ENCODE assay signal across 11 cellular contexts in the genomic region with DNA sequence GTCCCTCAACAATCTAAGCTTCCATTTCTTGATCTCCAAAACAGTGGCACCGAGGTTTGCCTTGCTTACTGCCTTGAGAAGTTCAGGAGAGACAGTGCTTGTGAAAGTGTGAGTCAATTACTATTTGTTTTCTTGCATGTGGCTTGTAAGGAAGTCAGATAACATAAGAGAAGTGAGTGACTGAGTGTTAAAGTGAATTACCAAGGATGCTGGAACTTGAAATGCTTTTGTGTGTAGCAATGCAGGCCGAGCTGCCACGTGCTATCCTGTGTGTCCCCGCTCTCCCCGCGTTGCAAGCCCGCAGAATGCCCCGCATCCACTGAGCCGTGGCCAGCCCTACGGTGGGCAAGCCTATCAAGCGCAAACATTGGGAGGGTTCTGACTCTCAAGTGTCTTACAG.
DNase-seq lines count a peak whose midpoint lies in the region; ATAC-seq, FAIRE-seq and TF ChIP-seq lines count a peak whose summit lies in the region.
"Had no signal": no experiment of that assay in that cellular context is flagged by ENCODE, and none has a peak within 500 bp of the region (broad histone marks: within the 10 kb centered on the region; RNA-seq: fewer than 3 reads in every experiment).

No MANE protein-coding gene starts in this region.

- TF ChIP-seq POLR2A in heart left ventricle (IDR thresholded peaks at IDR 0.05) = no peak

- CTCF ChIA-PET in SK-N-SH (lab: Yijun Ruan, JAX) = interaction anchor here (0.6 to 2.6 kb wide), 23 partner anchors 8 to 1523 kb away, joined by 3 to 12 read pairs (median 4); no protein-coding TSS in a partner anchor

- POLR2A ChIA-PET in SK-N-SH (lab: Yijun Ruan, JAX) = no interaction called here

- H3K9me3 Mint-ChIP-seq in astrocyte (ENCODE audit: unreplicated experiment) = no peaks in the 10 kb centered on the region
- no peaks in the 10 kb centered on the region for H3K9me3 Mint-ChIP-seq in natural killer cell

- H3K36me3 Mint-ChIP-seq in astrocyte (ENCODE audit: low read depth, unreplicated experiment) = no peaks in the 10 kb centered on the region
- no peaks in the 10 kb centered on the region for H3K36me3 Mint-ChIP-seq in natural killer cell

- peak; percentile 17; the same call in 1 of the 3 replicates for ATAC-seq in SK-N-SH treated with all-trans-retinoic acid at 6 μM for 48 hours
- no peak for ATAC-seq in natural killer cell
- no peak for ATAC-seq in heart left ventricle

- H4K20me1 ChIP-seq in SK-N-SH (ENCODE audit: insufficient read depth) = no peaks in the 10 kb centered on the region
- H4K20me1 ChIP-seq in astrocyte (ENCODE audit: insufficient read depth, low read length) = no peaks in the 10 kb centered on the region

- DNase-seq in SK-N-SH (no peak), HTR-8/SVneo (ENCODE audit: insufficient read length, low spot score) (no peak), astrocyte (ENCODE audit: low read depth) (peak; percentile 78), natural killer cell (no peak), RPMI8226 (no peak), iPS-NIHi7 (ENCODE audit: extremely low spot score) (no peak), heart left ventricle (no peak)
- DNase-seq: 8988T, activated gamma-delta T cell treated with Interleukin-2 at 50 U/mL for 16 hours had no signal

- H3K4me3 ChIP-seq in SK-N-SH (ENCODE audit: low read depth in 2 of 2, low read length in 1 of 2) = no peak overlapping the region
- no peak overlapping the region for H3K4me3 ChIP-seq in astrocyte (ENCODE audit: insufficient read depth, low read depth, low read length)
- no peak overlapping the region for H3K4me3 ChIP-seq in heart left ventricle

- no peak overlapping the region for H3K27ac Mint-ChIP-seq in astrocyte (ENCODE audit: unreplicated experiment)
- peak overlapping the region; percentile 35 to 67 for H3K27ac Mint-ChIP-seq in natural killer cell

- no peak for TF ChIP-seq EP300 in SK-N-SH (IDR thresholded peaks at IDR 0.05; ENCODE audit: borderline replicate concordance in 1 of 2, low read depth in 1 of 2, low read length in 1 of 2)

- H3K4me2 ChIP-seq in SK-N-SH (no peak overlapping the region), astrocyte (ENCODE audit: low read length) (peak overlapping the region; percentile 14)

- H3K9ac ChIP-seq in SK-N-SH = no peak overlapping the region
- H3K9ac ChIP-seq in astrocyte (ENCODE audit: low read length) = no peak overlapping the region
- H3K9ac ChIP-seq: parathyroid adenoma had no signal

- 94% methylated on average over 11 of the region's 11 CpGs for WGBS in SK-N-SH (ENCODE audit: low lambda C conversion rate)
- WGBS in heart left ventricle, 4 donors = 80 to 92% (median 89%) methylated on average over 11 of the region's 11 CpGs

- H3K27me3 Mint-ChIP-seq in astrocyte (ENCODE audit: low read depth, unreplicated experiment) (no peaks in the 10 kb centered on the region), natural killer cell (ENCODE audit: low read depth in 2 of 2) (no peaks in the 10 kb centered on the region)

- H3K27ac ChIP-seq in SK-N-SH (ENCODE audit: low read depth in 2 of 2, low read length in 1 of 2) = no peak overlapping the region
- peak overlapping the region; percentile 12 for H3K27ac ChIP-seq in astrocyte (ENCODE audit: low read depth, low read length)
- H3K27ac ChIP-seq in heart left ventricle = peak overlapping the region in 3 of 12 donors; percentile 20 to 73 (median 54)
- H3K27ac ChIP-seq: parathyroid adenoma had no signal

- intact Hi-C loops in natural killer cell (cut with micrococcal nuclease) (loop anchor here (10.0 kb wide), 1 partner anchor 161 kb away; a partner anchor contains a TSS), heart left ventricle (cut with DNase I) (loop anchor here in 7 of 10 donors (2.0 to 10.0 kb wide), 5 partner anchors 39 to 1522 kb away; a partner anchor contains a TSS)

- TF ChIP-seq CTCF in SK-N-SH (IDR thresholded peaks at IDR 0.05) (no peak), astrocyte (IDR thresholded peaks at IDR 0.05; ENCODE audit: insufficient read depth, low read depth, low read length) (no peak), natural killer cell (IDR thresholded peaks at IDR 0.05) (no peak), heart left ventricle (IDR thresholded peaks at IDR 0.05) (no peak)

- H3K4me1 ChIP-seq in SK-N-SH (ENCODE audit: control insufficient read depth in 1 of 2, insufficient read depth in 2 of 2, low read depth in 1 of 2, low read length in 1 of 2) (peaks cover 0 to 20% of the 10 kb centered on the region in 2 experiments; a peak in 3 of 4 replicates), astrocyte (ENCODE audit: insufficient read depth, low read length) (peaks cover 24% of the 10 kb centered on the region), heart left ventricle (peaks cover 0 to 70% (median 12%) of the 10 kb centered on the region in 12 donors)
- H3K4me1 ChIP-seq: parathyroid adenoma had no signal

- H3K9me3 ChIP-seq in SK-N-SH = no peaks in the 10 kb centered on the region
- no peaks in the 10 kb centered on the region for H3K9me3 ChIP-seq in astrocyte (ENCODE audit: insufficient read depth, low read depth, low read length)
- no peaks in the 10 kb centered on the region for H3K9me3 ChIP-seq in heart left ventricle

- H3K9me2 ChIP-seq in SK-N-SH = no peaks in the 10 kb centered on the region

- no peak overlapping the region for H3K4me3 Mint-ChIP-seq in astrocyte (ENCODE audit: unreplicated experiment)
- H3K4me3 Mint-ChIP-seq in natural killer cell = peak overlapping the region; percentile 28

- H3K4me1 Mint-ChIP-seq in astrocyte (ENCODE audit: low read depth, unreplicated experiment) (peaks cover 25% of the 10 kb centered on the region), natural killer cell (peaks cover 90 to 91% of the 10 kb centered on the region in 2 donors)

- peak; percentile 52 for FAIRE-seq in HTR-8/SVneo (lab: Jason Lieb, UNC)
- peak; percentile 79 for FAIRE-seq in astrocyte (lab: Jason Lieb, UNC)

- H2AFZ ChIP-seq in SK-N-SH (ENCODE audit: low read depth) (no peak overlapping the region), astrocyte (ENCODE audit: low read depth, low read length) (no peak overlapping the region)
- H2AFZ ChIP-seq: parathyroid adenoma had no signal

- H3K27me3 ChIP-seq in SK-N-SH (ENCODE audit: insufficient read depth) (no peaks in the 10 kb centered on the region), astrocyte (ENCODE audit: insufficient read depth, low read length) (no peaks in the 10 kb centered on the region), heart left ventricle (no peaks in the 10 kb centered on the region)

- no peaks in the 10 kb centered on the region for H3K36me3 ChIP-seq in SK-N-SH (replicated peaks in 1 of 2; ENCODE audit: control insufficient read depth in 1 of 2, insufficient read depth in 2 of 2, low read length in 1 of 2)
- no peaks in the 10 kb centered on the region for H3K36me3 ChIP-seq in astrocyte (ENCODE audit: insufficient read depth, low read length)
- no peaks in the 10 kb centered on the region for H3K36me3 ChIP-seq in heart left ventricle

- H3F3A ChIP-seq in SK-N-SH (replicated peaks; ENCODE audit: insufficient read depth) = no peaks in the 10 kb centered on the region

- TF ChIP-seq RAD21 in SK-N-SH (IDR thresholded peaks at IDR 0.05; ENCODE audit: low read length) = no peak

- H3K79me2 ChIP-seq in SK-N-SH (ENCODE audit: insufficient read depth) = no peaks in the 10 kb centered on the region
- H3K79me2 ChIP-seq in astrocyte (ENCODE audit: insufficient read depth, low read length) = no peaks in the 10 kb centered on the region
- H3K79me2 ChIP-seq: parathyroid adenoma had no signal

TF ChIP-seq in SK-N-SH treated with all-trans-retinoic acid at 6 μM for 48 hours, 23 proteins besides CTCF, POLR2A, EP300 and RAD21 (continues in another document):
- TF ChIP-seq ISL1 (CRISPR knock-in tag; IDR thresholded peaks at IDR 0.05) = no peak
- no peak for TF ChIP-seq RARB (CRISPR knock-in tag; IDR thresholded peaks at IDR 0.05)
- TF ChIP-seq ARNTL (CRISPR knock-in tag; IDR thresholded peaks at IDR 0.05; ENCODE audit: borderline replicate concordance, low read depth) = no peak
- no peak for TF ChIP-seq SNAI2 (CRISPR knock-in tag; IDR thresholded peaks at IDR 0.05)
- TF ChIP-seq, protein P1, sequence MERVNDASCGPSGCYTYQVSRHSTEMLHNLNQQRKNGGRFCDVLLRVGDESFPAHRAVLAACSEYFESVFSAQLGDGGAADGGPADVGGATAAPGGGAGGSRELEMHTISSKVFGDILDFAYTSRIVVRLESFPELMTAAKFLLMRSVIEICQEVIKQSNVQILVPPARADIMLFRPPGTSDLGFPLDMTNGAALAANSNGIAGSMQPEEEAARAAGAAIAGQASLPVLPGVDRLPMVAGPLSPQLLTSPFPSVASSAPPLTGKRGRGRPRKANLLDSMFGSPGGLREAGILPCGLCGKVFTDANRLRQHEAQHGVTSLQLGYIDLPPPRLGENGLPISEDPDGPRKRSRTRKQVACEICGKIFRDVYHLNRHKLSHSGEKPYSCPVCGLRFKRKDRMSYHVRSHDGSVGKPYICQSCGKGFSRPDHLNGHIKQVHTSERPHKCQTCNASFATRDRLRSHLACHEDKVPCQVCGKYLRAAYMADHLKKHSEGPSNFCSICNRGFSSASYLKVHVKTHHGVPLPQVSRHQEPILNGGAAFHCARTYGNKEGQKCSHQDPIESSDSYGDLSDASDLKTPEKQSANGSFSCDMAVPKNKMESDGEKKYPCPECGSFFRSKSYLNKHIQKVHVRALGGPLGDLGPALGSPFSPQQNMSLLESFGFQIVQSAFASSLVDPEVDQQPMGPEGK (CRISPR knock-in tag; IDR thresholded peaks at IDR 0.05; ENCODE audit: borderline replicate concordance) = no peak
- TF ChIP-seq OSR1 (CRISPR knock-in tag; IDR thresholded peaks at IDR 0.05) = no peak

TF ChIP-seq in SK-N-SH, 30 proteins besides CTCF, POLR2A, EP300 and RAD21 (continues in another document):
- TF ChIP-seq TAF1 (IDR thresholded peaks at IDR 0.05; ENCODE audit: borderline replicate concordance, low read depth, low read length) = no peak
- no peak for TF ChIP-seq SMC3 (IDR thresholded peaks at IDR 0.05; ENCODE audit: low read depth, low read length)
- no peak for TF ChIP-seq MXI1 (IDR thresholded peaks at IDR 0.05; ENCODE audit: low read depth, low read length)
- no peak for TF ChIP-seq RCOR1 (IDR thresholded peaks at IDR 0.05; ENCODE audit: low read length)
- TF ChIP-seq, protein P2, sequence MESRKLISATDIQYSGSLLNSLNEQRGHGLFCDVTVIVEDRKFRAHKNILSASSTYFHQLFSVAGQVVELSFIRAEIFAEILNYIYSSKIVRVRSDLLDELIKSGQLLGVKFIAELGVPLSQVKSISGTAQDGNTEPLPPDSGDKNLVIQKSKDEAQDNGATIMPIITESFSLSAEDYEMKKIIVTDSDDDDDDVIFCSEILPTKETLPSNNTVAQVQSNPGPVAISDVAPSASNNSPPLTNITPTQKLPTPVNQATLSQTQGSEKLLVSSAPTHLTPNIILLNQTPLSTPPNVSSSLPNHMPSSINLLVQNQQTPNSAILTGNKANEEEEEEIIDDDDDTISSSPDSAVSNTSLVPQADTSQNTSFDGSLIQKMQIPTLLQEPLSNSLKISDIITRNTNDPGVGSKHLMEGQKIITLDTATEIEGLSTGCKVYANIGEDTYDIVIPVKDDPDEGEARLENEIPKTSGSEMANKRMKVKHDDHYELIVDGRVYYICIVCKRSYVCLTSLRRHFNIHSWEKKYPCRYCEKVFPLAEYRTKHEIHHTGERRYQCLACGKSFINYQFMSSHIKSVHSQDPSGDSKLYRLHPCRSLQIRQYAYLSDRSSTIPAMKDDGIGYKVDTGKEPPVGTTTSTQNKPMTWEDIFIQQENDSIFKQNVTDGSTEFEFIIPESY (IDR thresholded peaks at IDR 0.05; ENCODE audit: borderline replicate concordance, low read depth) = no peak
